8 cellular contexts compared by ENCODE assay signal in the genomic region with DNA sequence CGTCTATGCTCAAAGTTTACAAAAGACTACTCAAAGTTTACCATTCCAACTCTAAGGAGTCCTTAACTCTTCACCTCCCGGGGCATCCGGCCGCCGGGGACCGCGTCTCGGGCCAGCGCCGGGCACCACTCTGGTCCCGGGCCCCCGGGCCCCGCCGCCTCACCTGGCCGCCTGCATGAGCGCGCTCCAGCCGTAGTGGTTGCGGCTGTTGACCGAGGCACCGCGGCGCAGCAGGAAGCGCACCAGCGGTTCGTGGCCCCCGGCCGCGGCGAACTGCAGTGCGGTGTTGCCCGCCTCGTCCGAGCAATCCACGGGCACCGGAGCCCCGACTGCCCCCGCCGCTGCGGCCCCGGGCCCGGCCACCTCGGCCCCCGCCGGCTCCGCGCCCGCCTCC. TPM values are rescaled to one million over a fixed set of nuclear protein-coding genes. Genes with fewer than 3 reads are reported as not detected.
DNase-seq lines count a peak whose midpoint lies in the region; ATAC-seq and TF ChIP-seq lines count a peak whose summit lies in the region.

No MANE protein-coding gene starts in this region.

- no peaks in the 10 kb centered on the region for H3K27me3 ChIP-seq in parathyroid adenoma (ENCODE audit: control insufficient read depth, insufficient read depth, low read length)

- peaks cover 10% of the 10 kb centered on the region for H3K36me3 Mint-ChIP-seq in activated CD8-positive, alpha-beta memory T cell treated with anti-CD3 and anti-CD28 coated beads, Interleukin-2, amount 10 ng/mL, durations not matched to agents 7 days and 5 days

- no peak overlapping the region for H3K27ac Mint-ChIP-seq in activated CD8-positive, alpha-beta memory T cell treated with anti-CD3 and anti-CD28 coated beads, Interleukin-2, amount 10 ng/mL, durations not matched to agents 7 days and 5 days

- H3K4me1 ChIP-seq in parathyroid adenoma: peaks cover 6% of the 10 kb centered on the region

- no peak for TF ChIP-seq CTCF in AG10803 (conservative IDR thresholded peaks at IDR 0.05; ENCODE audit: low read length)
- no peak for TF ChIP-seq CTCF in parathyroid adenoma (IDR thresholded peaks at IDR 0.05)

- no peak overlapping the region for H3K27ac ChIP-seq in parathyroid adenoma

- no peaks in the 10 kb centered on the region for H3K36me3 ChIP-seq in parathyroid adenoma (ENCODE audit: control insufficient read depth, insufficient read depth, low read length)

- no peaks in the 10 kb centered on the region for H3K79me2 ChIP-seq in parathyroid adenoma

- CTCF ChIA-PET in activated CD8-positive, alpha-beta memory T cell treated with anti-CD3 and anti-CD28 coated beads, Interleukin-2, amount 10 ng/mL, durations not matched to agents 7 days and 5 days (lab: Charles Lee): interaction anchor here (4.2 kb wide), 1 partner anchor 11 kb away, joined by 33 read pairs; the partner anchor contains the start of gene GALNT12

- peaks cover 5% of the 10 kb centered on the region for H3K9me3 Mint-ChIP-seq in activated CD8-positive, alpha-beta memory T cell treated with anti-CD3 and anti-CD28 coated beads, Interleukin-2, amount 10 ng/mL, durations not matched to agents 7 days and 5 days (ENCODE audit: low read depth)

- peak overlapping the region; percentile 67 for H3K4me2 ChIP-seq in parathyroid adenoma (ENCODE audit: low read length)

- peaks cover 13% of the 10 kb centered on the region for H3K27me3 Mint-ChIP-seq in activated CD8-positive, alpha-beta memory T cell treated with anti-CD3 and anti-CD28 coated beads, Interleukin-2, amount 10 ng/mL, durations not matched to agents 7 days and 5 days

- H2AFZ ChIP-seq in parathyroid adenoma: peak overlapping the region; percentile 74

- H3K4me3 ChIP-seq in AG10803 (ENCODE audit: low read length) (peak overlapping the region; percentile 61), parathyroid adenoma (ENCODE audit: low read depth, low read length) (peak overlapping the region; percentile 46)

- H3K4me3 Mint-ChIP-seq in activated CD8-positive, alpha-beta memory T cell treated with anti-CD3 and anti-CD28 coated beads, Interleukin-2, amount 10 ng/mL, durations not matched to agents 7 days and 5 days: peak overlapping the region; percentile 43

- H3K9ac ChIP-seq in parathyroid adenoma: no peak overlapping the region

- H3K4me1 Mint-ChIP-seq in activated CD8-positive, alpha-beta memory T cell treated with anti-CD3 and anti-CD28 coated beads, Interleukin-2, amount 10 ng/mL, durations not matched to agents 7 days and 5 days: peaks cover 17% of the 10 kb centered on the region

- ATAC-seq in GM19035 (IDR thresholded peaks at IDR 0.05; ENCODE audit: unreplicated experiment) (peak; percentile 38), HG03342 (IDR thresholded peaks at IDR 0.05; ENCODE audit: unreplicated experiment) (peak; percentile 15)
- peak; percentile 32 for ATAC-seq in activated CD8-positive, alpha-beta memory T cell treated with anti-CD3 and anti-CD28 coated beads, Interleukin-2, amount 10 ng/mL, durations not matched to agents 7 days and 5 days

- DNase-seq in AG10803 (ENCODE audit: low read depth): peak; percentile 6
- no peak for DNase-seq in activated CD8-positive, alpha-beta memory T cell treated with anti-CD3 and anti-CD28 coated beads, Interleukin-2, amount 10 ng/mL, durations not matched to agents 7 days and 5 days
- DNase-seq in germinal center (ENCODE audit: low spot score): peak; percentile 35
- no peak for DNase-seq in medulla oblongata (ENCODE audit: extremely low spot score)
- no peak for DNase-seq in kidney glomerular epithelial cell (lab: John Stamatoyannopoulos, UW)

- H3K9me3 ChIP-seq in parathyroid adenoma (ENCODE audit: control insufficient read depth, low read length): no peaks in the 10 kb centered on the region

RNA-seq across cellular contexts. Expression of gene ANKS6, which starts 0.4 kb away (rescaled TPM):
- 1 to 10 TPM; 6.5 to 9.2 TPM for total RNA-seq in activated CD8-positive, alpha-beta memory T cell treated with anti-CD3 and anti-CD28 coated beads, Interleukin-2, amount 10 ng/mL, durations not matched to agents 7 days and 5 days

RNA-seq across cellular contexts. Expression of gene GALNT12, which starts 11.5 kb away (rescaled TPM):
- 1 to 10 TPM; 3.5 to 9.9 TPM for total RNA-seq in activated CD8-positive, alpha-beta memory T cell treated with anti-CD3 and anti-CD28 coated beads, Interleukin-2, amount 10 ng/mL, durations not matched to agents 7 days and 5 days

Comparison
In these comparisons a context has a peak if more than half of its experiments do, and no peak if none do; other contexts are left out.
1. DNase-seq: peak in AG10803 (single experiment) and germinal center (single experiment); none in activated CD8-positive, alpha-beta memory T cell treated with anti-CD3 and anti-CD28 coated beads, Interleukin-2, amount 10 ng/mL, durations not matched to agents 7 days and 5 days (single experiment), medulla oblongata (single experiment) and kidney glomerular epithelial cell (single experiment).
2. Peak in every context shown above with its lines, with median percentiles within 50 percentile points of each other: ATAC-seq.